In genomic region chrX:16023790-16024734, GRCh38 we compare ENCODE assay signal across 9 cellular contexts.
DNase-seq lines count a peak whose midpoint lies in the region; ATAC-seq, FAIRE-seq and TF ChIP-seq lines count a peak whose summit lies in the region.
"Had no signal": no experiment of that assay in that cellular context is flagged by ENCODE, and none has a peak within 500 bp of the region (broad histone marks: within the 10 kb centered on the region; RNA-seq: fewer than 3 reads in every experiment).

No MANE protein-coding gene starts in this region.

- H3K9me3 Mint-ChIP-seq in H9 (no peaks in the 10 kb centered on the region; a peak in 1 of 5 replicates), mesothelial cell of epicardium (peaks cover 13% of the 10 kb centered on the region)

- 69% methylated on average over 9 of the region's 9 CpGs for WGBS in right cardiac atrium
- no CpG with 5 or more reads among the region's 9 CpGs for WGBS in H9 (ENCODE audit: extremely low coverage, insufficient read length, low lambda C conversion rate)

- H3K4me3 Mint-ChIP-seq in H9 = no peak overlapping the region
- H3K4me3 Mint-ChIP-seq in mesothelial cell of epicardium = no peak overlapping the region

- no peak overlapping the region for H2BK20ac ChIP-seq in H9 (ENCODE audit: low read depth, low read length, poor library complexity, severe bottlenecking)

- no peaks in the 10 kb centered on the region for H4K20me1 ChIP-seq in H9 (ENCODE audit: control insufficient read depth, insufficient read depth, insufficient read length)

- H2BK120ac ChIP-seq in H9 (ENCODE audit: low read depth, low read length, poor library complexity, severe bottlenecking) = no peak overlapping the region

- no peak overlapping the region for H3T11ph ChIP-seq in H9 (ENCODE audit: low read length)

- H2AK5ac ChIP-seq in H9 (ENCODE audit: insufficient read length, low read length) = no peak overlapping the region

- H3K4ac ChIP-seq in H9 (ENCODE audit: low read depth, low read length) = no peak overlapping the region

- H3K9ac ChIP-seq in H9 (ENCODE audit: extremely low read depth, insufficient read length, low read length) = no peak overlapping the region

- peak; percentile 95 for FAIRE-seq in GM12892 (lab: Jason Lieb, UNC)
- FAIRE-seq: colon had no signal

- ATAC-seq in GM21529 (IDR thresholded peaks at IDR 0.05; ENCODE audit: unreplicated experiment) (peak; percentile 97), right cardiac atrium (no peak)

- no peak overlapping the region for H4K5ac ChIP-seq in H9 (ENCODE audit: insufficient read length, low read depth, low read length)

- H3K14ac ChIP-seq in H9 (ENCODE audit: insufficient read depth, low read length) = no peak overlapping the region

- H3K27me3 ChIP-seq in right cardiac atrium (ENCODE audit: control insufficient read depth, insufficient read depth) = no peaks in the 10 kb centered on the region
- no peaks in the 10 kb centered on the region for H3K27me3 ChIP-seq in H9 (ENCODE audit: insufficient read depth, low read length)

- no peak overlapping the region; a peak in 1 of 7 replicates for H3K27ac Mint-ChIP-seq in H9
- no peak overlapping the region for H3K27ac Mint-ChIP-seq in mesothelial cell of epicardium

- no peak for DNase-seq in GM12892 (ENCODE audit: insufficient read length)
- peak; percentile 37 for DNase-seq in HK-2 (ENCODE audit: unreplicated experiment)
- peak; percentile 85 for DNase-seq in foreskin melanocyte
- no peak for DNase-seq in right cardiac atrium
- no peak for DNase-seq in H9
- no peak for DNase-seq in mesothelial cell of epicardium (ENCODE audit: low spot score in 2 of 2, unreplicated experiment in 2 of 2)
- no peak for DNase-seq in NCI-H146 treated with DMSO at 0.1 percent for 48 hours (lab: John Stamatoyannopoulos, UW; ENCODE audit: unreplicated experiment)

- H4K91ac ChIP-seq in H9 (ENCODE audit: insufficient read length, low read depth, low read length) = no peak overlapping the region

- no peaks in the 10 kb centered on the region for H3K79me2 ChIP-seq in H9 (ENCODE audit: insufficient read depth, low read length)

- no peak overlapping the region for H3K56ac ChIP-seq in H9 (ENCODE audit: insufficient read length, low read depth, low read length)

- H3K18ac ChIP-seq in H9 (ENCODE audit: insufficient read length, low read depth, low read length) = no peak overlapping the region

- H2AFZ ChIP-seq in H9 (ENCODE audit: low read length) = no peak overlapping the region

- no peaks in the 10 kb centered on the region for H3K79me1 ChIP-seq in H9 (ENCODE audit: insufficient read depth, low read depth, low read length, poor library complexity, severe bottlenecking)

- no peak overlapping the region for H2BK5ac ChIP-seq in H9 (ENCODE audit: insufficient read length, low read length)

- peaks cover 6 to 12% of the 10 kb centered on the region in 2 experiments for H3K4me1 Mint-ChIP-seq in H9
- H3K4me1 Mint-ChIP-seq in mesothelial cell of epicardium = peaks cover 5% of the 10 kb centered on the region

- intact Hi-C loops in right cardiac atrium (cut with DNase I) = no loop called here

- TF ChIP-seq CTCF in H9 (conservative IDR thresholded peaks at IDR 0.05) = no peak
- no peak for TF ChIP-seq CTCF in mesothelial cell of epicardium (IDR thresholded peaks at IDR 0.05; ENCODE audit: unreplicated experiment)

- H3K27me3 Mint-ChIP-seq in H9 (ENCODE audit: low read depth) (no peaks in the 10 kb centered on the region), mesothelial cell of epicardium (ENCODE audit: low read depth) (no peaks in the 10 kb centered on the region)

- no peak overlapping the region for H2BK15ac ChIP-seq in H9 (ENCODE audit: low read depth, low read length)

- no peak overlapping the region for H4K8ac ChIP-seq in H9 (replicated peaks; ENCODE audit: insufficient read length, low read depth, low read length)

- no peak overlapping the region for H3K23ac ChIP-seq in H9 (ENCODE audit: insufficient read length, low read depth, low read length)

- no peaks in the 10 kb centered on the region for H3K23me2 ChIP-seq in H9 (ENCODE audit: insufficient read length, low read depth, low read length, poor library complexity, severe bottlenecking)

- no peak overlapping the region for H2BK12ac ChIP-seq in H9 (ENCODE audit: insufficient read length, low read depth, low read length)

- H3K4me1 ChIP-seq in right cardiac atrium (ENCODE audit: control insufficient read depth, insufficient read depth, low read length) = no peaks in the 10 kb centered on the region
- no peaks in the 10 kb centered on the region for H3K4me1 ChIP-seq in H9 (ENCODE audit: insufficient read depth, low read length)

- H3K9me3 ChIP-seq in right cardiac atrium (ENCODE audit: control insufficient read depth, low read length) (no peaks in the 10 kb centered on the region), H9 (ENCODE audit: control insufficient read depth, low read depth, low read length) (no peaks in the 10 kb centered on the region)

- no peak overlapping the region for H3K4me2 ChIP-seq in H9 (ENCODE audit: insufficient read depth, insufficient read length, low read length)

- no peak overlapping the region for H3K27ac ChIP-seq in right cardiac atrium (ENCODE audit: low read length)
- no peak overlapping the region for H3K27ac ChIP-seq in H9 (ENCODE audit: insufficient read length, low read depth, low read length)

- no peak for TF ChIP-seq POLR2A in GM12892 (IDR thresholded peaks at IDR 0.05; ENCODE audit: low read depth, low read length)

- H3K4me3 ChIP-seq in right cardiac atrium (ENCODE audit: low read length) = no peak overlapping the region

- H3K36me3 Mint-ChIP-seq in H9 (ENCODE audit: insufficient read depth in 1 of 3, low read depth in 3 of 3) (peaks cover 0 to 5% (median 3%) of the 10 kb centered on the region in 3 experiments; a peak in 4 of 7 replicates), mesothelial cell of epicardium (no peaks in the 10 kb centered on the region)

Comparison
In these comparisons a context has a peak if more than half of its experiments do, and no peak if none do; other contexts are left out.
1. DNase-seq: peak in HK-2 (single experiment) and foreskin melanocyte (single experiment); none in GM12892 (single experiment), right cardiac atrium (0 of 3), H9 (single experiment), mesothelial cell of epicardium (0 of 2) and NCI-H146 treated with DMSO at 0.1 percent for 48 hours (single experiment).